Comparison of ENCODE assay signal across 8 cellular contexts in the genomic region with DNA sequence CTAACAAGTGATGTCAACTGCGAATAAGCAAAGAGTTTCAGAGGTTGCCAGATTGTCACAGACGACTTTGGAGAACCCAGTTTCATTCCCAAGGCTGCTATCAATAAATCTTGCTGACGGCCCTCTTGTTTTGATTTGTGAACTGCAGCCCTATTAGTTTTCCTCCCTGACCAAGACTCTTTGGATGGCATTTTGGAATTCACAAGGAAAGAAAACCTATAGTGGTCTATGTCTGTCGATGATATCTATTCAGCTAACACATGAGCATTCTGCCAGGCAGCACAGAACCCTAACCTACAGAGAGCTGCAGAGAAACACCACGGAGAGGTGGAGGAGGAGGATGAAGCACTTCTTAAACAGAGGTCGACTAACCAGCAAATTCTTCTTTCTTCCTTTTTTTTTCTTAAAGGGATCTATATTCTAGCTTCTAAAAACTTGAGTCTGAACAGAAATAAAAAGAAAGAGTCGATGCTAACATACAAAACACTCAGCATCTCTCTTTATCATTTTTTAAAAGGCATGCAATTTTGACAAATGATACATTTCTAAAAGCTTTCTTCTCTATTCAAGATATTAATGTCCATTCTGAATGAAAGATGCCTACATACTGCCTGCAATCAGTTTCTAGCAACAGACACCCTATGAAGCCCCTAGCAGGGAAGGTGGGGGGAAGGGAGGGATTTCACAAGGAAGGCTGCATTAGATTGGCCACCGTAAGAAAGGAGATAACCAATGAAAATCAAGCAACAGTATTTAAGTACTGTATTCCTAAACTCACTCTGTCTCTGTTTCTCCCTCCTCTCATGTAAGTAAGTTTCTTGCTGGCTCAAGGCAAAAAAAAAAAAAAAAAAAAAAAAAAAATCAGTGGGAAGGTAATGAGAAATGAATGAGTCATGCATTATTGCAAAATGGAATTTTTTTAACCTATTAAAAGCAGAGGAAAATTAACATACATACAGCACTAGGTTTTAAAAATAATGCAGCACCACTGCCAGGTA.
DNase-seq lines count a peak whose midpoint lies in the region; ATAC-seq and TF ChIP-seq lines count a peak whose summit lies in the region.

No MANE protein-coding gene starts in this region.

- TF ChIP-seq CTCF in epithelial cell of esophagus (IDR thresholded peaks at IDR 0.05; ENCODE audit: insufficient read depth, low read depth, low read length, missing control alignments) (no peak), neural cell (IDR thresholded peaks at IDR 0.05; ENCODE audit: poor library complexity, severe bottlenecking) (no peak)

- H2AFZ ChIP-seq in neural cell (ENCODE audit: low read depth, low read length): peak overlapping the region; percentile 7
- H2AFZ ChIP-seq in Karpas-422 (ENCODE audit: low read length): no peak overlapping the region

- no peak for TF ChIP-seq EP300 in neural cell (conservative IDR thresholded peaks at IDR 0.05; ENCODE audit: poor library complexity, severe bottlenecking)

- H3K4me1 ChIP-seq in Karpas-422 (ENCODE audit: low read length): no peaks in the 10 kb centered on the region

- H3F3A ChIP-seq in neural cell (ENCODE audit: insufficient read depth, low read length, poor library complexity, severe bottlenecking): no peaks in the 10 kb centered on the region

- peaks cover 7% of the 10 kb centered on the region for H3K79me2 ChIP-seq in neural cell (replicated peaks; ENCODE audit: insufficient read depth, low read length)
- no peaks in the 10 kb centered on the region for H3K79me2 ChIP-seq in Karpas-422 (ENCODE audit: low read length)

- DNase-seq in COLO829 (ENCODE audit: low spot score) (peak; percentile 52), NCI-H69 (lab: John Stamatoyannopoulos, UW) (peak; percentile 71), epithelial cell of esophagus (ENCODE audit: low read depth) (peak; percentile 72), T-helper 9 cell (no peak), HK-2 (ENCODE audit: unreplicated experiment) (no peak), Karpas-422 (no peak)

- H3K27ac ChIP-seq in neural cell (ENCODE audit: low read length): peak overlapping the region; percentile 49
- no peak overlapping the region for H3K27ac ChIP-seq in Karpas-422 (ENCODE audit: low read length)

- H3K9me3 ChIP-seq in neural cell (ENCODE audit: low read length): no peaks in the 10 kb centered on the region
- no peaks in the 10 kb centered on the region for H3K9me3 ChIP-seq in Karpas-422 (ENCODE audit: low read length)

- H3K9me2 ChIP-seq in neural cell (ENCODE audit: insufficient read depth, low read length) (no peaks in the 10 kb centered on the region), Karpas-422 (replicated peaks; ENCODE audit: insufficient read depth, low read length) (no peaks in the 10 kb centered on the region)

- H3K4me2 ChIP-seq in neural cell (ENCODE audit: low read length) (peak overlapping the region; percentile 74), Karpas-422 (ENCODE audit: low read depth, low read length, poor library complexity, severe bottlenecking) (no peak overlapping the region)

- no peaks in the 10 kb centered on the region for H3K36me3 ChIP-seq in neural cell (ENCODE audit: insufficient read depth, low read length)
- H3K36me3 ChIP-seq in Karpas-422 (ENCODE audit: insufficient read depth, low read length): no peaks in the 10 kb centered on the region

- H3K27me3 ChIP-seq in neural cell (ENCODE audit: insufficient read depth, low read depth, low read length) (no peaks in the 10 kb centered on the region), Karpas-422 (ENCODE audit: low read length) (no peaks in the 10 kb centered on the region)

- no peak overlapping the region for H3K4me3 ChIP-seq in epithelial cell of esophagus (ENCODE audit: low read length)
- peak overlapping the region; percentile 61 for H3K4me3 ChIP-seq in neural cell (ENCODE audit: low read length)
- H3K4me3 ChIP-seq in Karpas-422 (ENCODE audit: low read length): no peak overlapping the region

- H4K20me1 ChIP-seq in neural cell (ENCODE audit: insufficient read depth): no peaks in the 10 kb centered on the region
- no peaks in the 10 kb centered on the region for H4K20me1 ChIP-seq in Karpas-422 (ENCODE audit: insufficient read depth, low read depth, low read length)

- no peak for ATAC-seq in HG03442 (IDR thresholded peaks at IDR 0.05; ENCODE audit: unreplicated experiment)

- no peak for TF ChIP-seq RAD21 in neural cell (conservative IDR thresholded peaks at IDR 0.05)

- peak overlapping the region; percentile 46 for H3K9ac ChIP-seq in neural cell (ENCODE audit: low read length)
- no peak overlapping the region for H3K9ac ChIP-seq in Karpas-422 (ENCODE audit: low read length)

TF ChIP-seq in neural cell, 6 proteins besides CTCF, POLR2A, EP300 and RAD21:
- peak; percentile 5 for TF ChIP-seq MXI1 (conservative IDR thresholded peaks at IDR 0.05; ENCODE audit: poor library complexity, severe bottlenecking)
- TF ChIP-seq POLR2AphosphoS5 (IDR thresholded peaks at IDR 0.05): peak; percentile 18
- TF ChIP-seq SMC3 (conservative IDR thresholded peaks at IDR 0.05; ENCODE audit: poor library complexity): no peak

Comparison
In these comparisons a context has a peak if more than half of its experiments do, and no peak if none do; other contexts are left out.
1. DNase-seq: peak in COLO829 (single experiment), NCI-H69 (single experiment) and epithelial cell of esophagus (single experiment); none in T-helper 9 cell (single experiment), HK-2 (single experiment) and Karpas-422 (single experiment).